In genomic region chr2:193114827-193115226, GRCh38 we compare ENCODE assay signal across 25 cellular contexts.
"Had no signal": no experiment of that assay in that cellular context is flagged by ENCODE, and none has a peak within 500 bp of the region (broad histone marks: within the 10 kb centered on the region; RNA-seq: fewer than 3 reads in every experiment).

No MANE protein-coding gene starts in this region.

- H3K9me3 Mint-ChIP-seq: mesothelial cell of epicardium, naive B cell had no signal

- H3K9me3 ChIP-seq: esophagus squamous epithelium, gastrocnemius medialis, left lung, lower lobe of right lung, mucosa of descending colon had no signal

- H3K27ac ChIP-seq: coronary artery, dorsolateral prefrontal cortex, epithelial cell of prostate, esophagus squamous epithelium, gastrocnemius medialis, heart right ventricle, left lung, lower lobe of right lung had no signal

- DNase-seq: dermis blood vessel endothelial cell; dorsolateral prefrontal cortex; effector CD4-positive, alpha-beta T cell; effector memory CD4-positive, alpha-beta T cell; erythroblast; esophagus squamous epithelium; foreskin fibroblast; foreskin melanocyte; gastrocnemius medialis; glutamatergic neuron; head of caudate nucleus; heart right ventricle; hippocampal formation; left cardiac atrium; left lung; left ventricle myocardium superior; lower lobe of right lung; mesenchymal stem cell; mucosa of descending colon; naive B cell had no signal

- ATAC-seq: esophagus mucosa, gastrocnemius medialis, heart right ventricle, left cardiac atrium, left lung, left ventricle myocardium superior, lower lobe of right lung, mucosa of descending colon had no signal

- H3K36me3 ChIP-seq: esophagus squamous epithelium, gastrocnemius medialis, heart right ventricle, left lung, lower lobe of right lung had no signal

- H3K27me3 Mint-ChIP-seq: naive B cell had no signal

- H3K27ac Mint-ChIP-seq: mesothelial cell of epicardium, naive B cell had no signal

- H3K4me1 ChIP-seq: esophagus squamous epithelium, gastrocnemius medialis, heart right ventricle, left lung, lower lobe of right lung had no signal

- H3K4me3 ChIP-seq: coronary artery, dorsolateral prefrontal cortex, esophagus squamous epithelium, gastrocnemius medialis, heart right ventricle, left lung, lower lobe of right lung, mucosa of descending colon had no signal

- H3K36me3 Mint-ChIP-seq: mesothelial cell of epicardium, naive B cell had no signal

- H3K27me3 ChIP-seq: dorsolateral prefrontal cortex, esophagus squamous epithelium, gastrocnemius medialis, heart right ventricle, left lung had no signal

- FAIRE-seq: keratinocyte had no signal

- H3K4me1 Mint-ChIP-seq: mesothelial cell of epicardium, naive B cell had no signal

- H3K4me3 Mint-ChIP-seq: mesothelial cell of epicardium, naive B cell had no signal
